ENCODE assay signal across 29 cellular contexts in the genomic region with DNA sequence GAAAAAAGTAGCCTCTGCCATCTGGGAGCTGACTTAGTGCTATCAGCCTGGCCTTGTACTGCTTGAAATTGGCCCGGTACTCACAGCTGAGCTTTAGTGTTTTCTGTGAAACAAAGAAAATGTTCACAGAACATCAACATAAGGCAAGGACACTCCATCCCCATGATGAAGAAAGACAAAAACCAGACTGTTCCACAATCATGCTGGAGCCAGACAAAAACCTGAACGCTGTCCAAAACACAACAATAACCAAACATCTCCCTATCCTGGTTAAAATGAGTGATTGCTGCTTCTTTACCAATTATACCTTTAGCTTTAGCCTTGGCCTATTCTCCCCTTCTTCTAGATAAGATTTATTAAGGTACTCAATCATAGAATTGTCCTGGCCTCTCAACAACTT.
"Had no signal": no experiment of that assay in that cellular context is flagged by ENCODE, and none has a peak within 500 bp of the region (broad histone marks: within the 10 kb centered on the region; RNA-seq: fewer than 3 reads in every experiment).

No MANE protein-coding gene starts in this region.

- H3K4me3 ChIP-seq: adrenal gland, ascending aorta, cardiac muscle cell had no signal

- H3K27me3 ChIP-seq: adrenal gland, ascending aorta, cardiac muscle cell had no signal

- FAIRE-seq: bronchial epithelial cell, TTC549 had no signal

- H3K4me1 ChIP-seq: adrenal gland, ascending aorta had no signal

- H3K9me3 ChIP-seq: adrenal gland, ascending aorta had no signal

- H3K27ac ChIP-seq: adrenal gland, ascending aorta, cardiac muscle cell, VCaP had no signal

- DNase-seq: activated B cell treated with CpG ODN at 0.5 μM for 24 hours; activated CD4-positive, alpha-beta memory T cell treated with anti-CD3 and anti-CD28 coated beads for 36 hours; activated CD4-positive, alpha-beta T cell treated with anti-CD3 and anti-CD28 coated beads for 4 hours; activated CD4-positive, alpha-beta T cell treated with anti-CD3 and anti-CD28 coated beads, Interleukin-2, amount 10 ng/mL, durations not matched to agents 24 days and 14 days; activated CD4-positive, alpha-beta T cell treated with anti-CD3 and anti-CD28 coated beads, Interleukin-2, amount 50 U/mL, for 1 hour; activated CD4-positive, alpha-beta T cell treated with anti-CD3 and anti-CD28 coated beads, Interleukin-2, amount 50 U/mL, for 4 hours; activated CD4-positive, CD25-positive, alpha-beta regulatory T cell treated with anti-CD3 and anti-CD28 coated beads, Interleukin-2, amount 50 U/mL, for 72 hours; activated CD8-positive, alpha-beta memory T cell treated with anti-CD3 and anti-CD28 coated beads, Interleukin-2, amount 50 U/mL, for 4 hours; activated CD8-positive, alpha-beta T cell treated with anti-CD3 and anti-CD28 coated beads for 36 hours; activated effector memory CD4-positive, alpha-beta T cell treated with anti-CD3 and anti-CD28 coated beads, Interleukin-2, amount 50 U/mL, for 16 hours; activated gamma-delta T cell treated with Interleukin-2 at 50 U/mL for 16 hours; activated naive CD4-positive, alpha-beta T cell; activated naive CD4-positive, alpha-beta T cell treated with anti-CD3 and anti-CD28 coated beads for 36 hours; activated naive CD4-positive, alpha-beta T cell treated with anti-CD3 and anti-CD28 coated beads, Interleukin-2, amount 50 U/mL, for 16 hours; activated naive CD8-positive, alpha-beta T cell treated with anti-CD3 and anti-CD28 coated beads for 36 hours; activated T-cell treated with anti-CD3 and anti-CD28 coated beads for 4 hours; activated T-cell treated with anti-CD3 and anti-CD28 coated beads, Interleukin-2, amount 50 U/mL, for 1 hour; activated T-cell treated with anti-CD3 and anti-CD28 coated beads, Interleukin-2, amount 50 U/mL, for 4 hours; activated T-cell treated with anti-CD3 and anti-CD28 coated beads, Interleukin-2, amount 50 U/mL, for 72 hours; adrenal gland; SW 1271; T-helper 1 cell; T-helper 2 cell; T-helper 9 cell had no signal

- H3K36me3 ChIP-seq: adrenal gland, ascending aorta, cardiac muscle cell had no signal
